4 cellular contexts compared by ENCODE assay signal in genomic region chr15:97730315-97730714, GRCh38.
TF ChIP-seq lines count a peak whose summit lies in the region.

No MANE protein-coding gene starts in this region.

TF ChIP-seq in SK-N-SH, 30 proteins besides CTCF, POLR2A, EP300 and RAD21:
- peak; percentile 84; the same call in 1 of the 2 replicates for TF ChIP-seq REST (IDR thresholded peaks at IDR 0.05; ENCODE audit: low read depth, low read length)
- TF ChIP-seq RFX5 (IDR thresholded peaks at IDR 0.05; ENCODE audit: low read length) = no peak

TF ChIP-seq in SK-N-SH treated with all-trans-retinoic acid at 6 μM for 48 hours, 23 proteins besides CTCF, POLR2A, EP300 and RAD21 (continued from another document and continues in another):
- TF ChIP-seq PATZ1 (CRISPR knock-in tag; IDR thresholded peaks at IDR 0.05; ENCODE audit: borderline replicate concordance) = no peak
- no peak for TF ChIP-seq ESRRG (CRISPR knock-in tag; IDR thresholded peaks at IDR 0.05)
- no peak for TF ChIP-seq ARNTL (CRISPR knock-in tag; IDR thresholded peaks at IDR 0.05; ENCODE audit: borderline replicate concordance, low read depth)
- no peak for TF ChIP-seq CSDC2 (CRISPR knock-in tag; IDR thresholded peaks at IDR 0.05)
- no peak for TF ChIP-seq POU6F1 (CRISPR knock-in tag; IDR thresholded peaks at IDR 0.05; ENCODE audit: borderline replicate concordance, low read depth)
- no peak for TF ChIP-seq ZNF8 (CRISPR knock-in tag; IDR thresholded peaks at IDR 0.05)
- no peak for TF ChIP-seq ZC3H10 (CRISPR knock-in tag; IDR thresholded peaks at IDR 0.05)
- no peak for TF ChIP-seq CREB5 (CRISPR knock-in tag; IDR thresholded peaks at IDR 0.05; ENCODE audit: low read depth)
- TF ChIP-seq ZFP30 (CRISPR knock-in tag; IDR thresholded peaks at IDR 0.05) = no peak
- TF ChIP-seq ISL1 (CRISPR knock-in tag; IDR thresholded peaks at IDR 0.05) = no peak
- no peak for TF ChIP-seq TOX (CRISPR knock-in tag; IDR thresholded peaks at IDR 0.05; ENCODE audit: borderline replicate concordance)
- TF ChIP-seq OSR1 (CRISPR knock-in tag; IDR thresholded peaks at IDR 0.05) = no peak
- no peak for TF ChIP-seq ZNF565 (CRISPR knock-in tag; conservative IDR thresholded peaks at IDR 0.05; ENCODE audit: low read depth)
- TF ChIP-seq RARB (CRISPR knock-in tag; IDR thresholded peaks at IDR 0.05) = no peak

TF ChIP-seq in GM23338, 12 proteins besides CTCF, POLR2A, EP300 and RAD21:
- TF ChIP-seq REST (IDR thresholded peaks at IDR 0.05; ENCODE audit: unreplicated experiment) = peak; percentile 38
- no peak for TF ChIP-seq JUNB (IDR thresholded peaks at IDR 0.05; ENCODE audit: unreplicated experiment)
- no peak for TF ChIP-seq NANOG (IDR thresholded peaks at IDR 0.05; ENCODE audit: borderline replicate concordance)
- no peak for TF ChIP-seq EZH2phosphoT487 (IDR thresholded peaks at IDR 0.05; ENCODE audit: unreplicated experiment)

TF ChIP-seq in HepG2, 621 proteins besides CTCF, POLR2A, EP300 and RAD21 (continued from another document):
- TF ChIP-seq ZNF362 (CRISPR knock-in tag; IDR thresholded peaks at IDR 0.05; ENCODE audit: borderline replicate concordance) (no peak), ZNF737 (CRISPR knock-in tag; IDR thresholded peaks at IDR 0.05; ENCODE audit: borderline replicate concordance) (no peak), ZNF510 (CRISPR knock-in tag; IDR thresholded peaks at IDR 0.05; ENCODE audit: low read depth) (no peak), ZNF790 (CRISPR knock-in tag; IDR thresholded peaks at IDR 0.05; ENCODE audit: borderline replicate concordance) (no peak)
TF ChIP-seq in HepG2: peak in this region for 0.
